In genomic region chr9:86575825-86576488, GRCh38 we compare ENCODE assay signal across 20 cellular contexts.
DNase-seq lines count a peak whose midpoint lies in the region; ATAC-seq and TF ChIP-seq lines count a peak whose summit lies in the region.
"Had no signal": no experiment of that assay in that cellular context is flagged by ENCODE, and none has a peak within 500 bp of the region (broad histone marks: within the 10 kb centered on the region; RNA-seq: fewer than 3 reads in every experiment).

No MANE protein-coding gene starts in this region.

- no peak overlapping the region for H3K23ac ChIP-seq in trophoblast cell (ENCODE audit: low read length)

- peak overlapping the region; percentile 57 for H3K4me3 ChIP-seq in BLaER1
- H3K4me3 ChIP-seq in OCI-LY7 (ENCODE audit: low read depth, low read length, poor library complexity, severe bottlenecking): no peak overlapping the region
- H3K4me3 ChIP-seq in trophoblast cell (ENCODE audit: low read depth, low read length): no peak overlapping the region
- no peak overlapping the region for H3K4me3 ChIP-seq in effector memory CD4-positive, alpha-beta T cell (ENCODE audit: insufficient read depth, low read depth, low read length, poor library complexity, severe bottlenecking)
- H3K4me3 ChIP-seq in smooth muscle cell: no peak overlapping the region
- H3K4me3 ChIP-seq: A549, cardiac muscle cell, HAP-1 had no signal

- H3K36me3 ChIP-seq in BLaER1: no peaks in the 10 kb centered on the region
- H3K36me3 ChIP-seq in OCI-LY7 (ENCODE audit: insufficient read depth, low read length): no peaks in the 10 kb centered on the region
- no peaks in the 10 kb centered on the region for H3K36me3 ChIP-seq in trophoblast cell (ENCODE audit: control insufficient read depth in 1 of 2, insufficient read depth in 2 of 2, low read length in 2 of 2)
- H3K36me3 ChIP-seq in effector memory CD4-positive, alpha-beta T cell (ENCODE audit: control insufficient read depth, insufficient read depth, low read length): no peaks in the 10 kb centered on the region
- no peaks in the 10 kb centered on the region for H3K36me3 ChIP-seq in smooth muscle cell (ENCODE audit: low read depth)
- H3K36me3 ChIP-seq: cardiac muscle cell, HAP-1, neutrophil had no signal

- peaks cover 3% of the 10 kb centered on the region for H3K79me1 ChIP-seq in trophoblast cell (ENCODE audit: low read length)

- H4K91ac ChIP-seq in trophoblast cell (ENCODE audit: low read depth, low read length): peak overlapping the region; percentile 28

- H3K4me1 ChIP-seq in BLaER1 (peaks cover 74% of the 10 kb centered on the region), OCI-LY7 (ENCODE audit: insufficient read depth, low read length, poor library complexity, severe bottlenecking) (peaks cover 7% of the 10 kb centered on the region), trophoblast cell (ENCODE audit: control insufficient read depth in 1 of 2, insufficient read depth in 2 of 2, low read length in 2 of 2) (peaks cover 3 to 4% of the 10 kb centered on the region in 2 experiments), smooth muscle cell (ENCODE audit: low read depth) (no peaks in the 10 kb centered on the region)
- H3K4me1 ChIP-seq in effector memory CD4-positive, alpha-beta T cell (ENCODE audit: control insufficient read depth, insufficient read depth, low read length, poor library complexity, severe bottlenecking): no peaks in the 10 kb centered on the region
- H3K4me1 ChIP-seq: A549, HAP-1 had no signal

- no peaks in the 10 kb centered on the region for H3K27me3 ChIP-seq in BLaER1
- no peaks in the 10 kb centered on the region for H3K27me3 ChIP-seq in trophoblast cell (ENCODE audit: insufficient read depth, low read length)
- H3K27me3 ChIP-seq in effector memory CD4-positive, alpha-beta T cell (replicated peaks; ENCODE audit: control insufficient read depth, insufficient read depth, low read length, poor library complexity, severe bottlenecking): no peaks in the 10 kb centered on the region
- no peaks in the 10 kb centered on the region for H3K27me3 ChIP-seq in smooth muscle cell (ENCODE audit: low read depth)
- H3K27me3 ChIP-seq: cardiac muscle cell, neutrophil had no signal

- H2AK5ac ChIP-seq in trophoblast cell (ENCODE audit: low read length): no peak overlapping the region

- DNase-seq in OCI-LY7 (ENCODE audit: low spot score): peak; percentile 9
- peak; percentile 70 for DNase-seq in Right ventricle myocardium superior
- DNase-seq in trophoblast cell: no peak
- no peak for DNase-seq in GF-D8 (lab: John Stamatoyannopoulos, UW)
- no peak for DNase-seq in effector memory CD4-positive, alpha-beta T cell
- no peak for DNase-seq in smooth muscle cell (lab: John Stamatoyannopoulos, UW; ENCODE audit: unreplicated experiment)
- DNase-seq: activated CD4-positive, CD25-positive, alpha-beta regulatory T cell treated with anti-CD3 and anti-CD28 coated beads, Interleukin-2, amount 50 U/mL, for 72 hours; activated naive CD4-positive, alpha-beta T cell treated with anti-CD3 and anti-CD28 coated beads for 36 hours; activated T-cell treated with anti-CD3 and anti-CD28 coated beads, Interleukin-2, amount 50 U/mL, for 24 hours; amygdala; hippocampal formation; NCI-H1694 treated with DMSO at 0.1 percent for 48 hours; NCI-H748 treated with DMSO at 0.1 percent for 48 hours; stimulated activated CD4-positive, alpha-beta T cell treated with anti-CD3 and anti-CD28 coated beads, Interleukin-15, amount 100 ng/mL, for 24 hours had no signal

- H2BK5ac ChIP-seq in trophoblast cell (ENCODE audit: low read depth, low read length, poor library complexity): no peak overlapping the region

- H3K14ac ChIP-seq in trophoblast cell (ENCODE audit: low read length): no peak overlapping the region

- H3K4me2 ChIP-seq in BLaER1 (peak overlapping the region; percentile 89), OCI-LY7 (ENCODE audit: low read length) (no peak overlapping the region), trophoblast cell (ENCODE audit: low read length) (no peak overlapping the region), smooth muscle cell (no peak overlapping the region)
- H3K4me2 ChIP-seq: A549 had no signal

- no peak overlapping the region for H2BK12ac ChIP-seq in trophoblast cell (ENCODE audit: low read length)

- no peaks in the 10 kb centered on the region for H3F3A ChIP-seq in smooth muscle cell (ENCODE audit: low read depth)

- WGBS in trophoblast cell (ENCODE audit: extremely low coverage, insufficient coverage, insufficient read length): no CpG with 5 or more reads among the region's 9 CpGs
- WGBS in smooth muscle cell (ENCODE audit: low lambda C conversion rate): 94% methylated on average over 9 of the region's 9 CpGs

- CTCF ChIA-PET in OCI-LY7 (lab: Charles Lee; ENCODE audit: unreplicated experiment): no interaction called here

- TF ChIP-seq CTCF in OCI-LY7 (conservative IDR thresholded peaks at IDR 0.05; ENCODE audit: low read length) (no peak), smooth muscle cell (IDR thresholded peaks at IDR 0.05; ENCODE audit: borderline replicate concordance, insufficient read depth, poor library complexity, severe bottlenecking) (no peak)

- peaks cover 36% of the 10 kb centered on the region for H3K9me3 ChIP-seq in BLaER1
- H3K9me3 ChIP-seq in OCI-LY7 (ENCODE audit: low read length): no peaks in the 10 kb centered on the region
- no peaks in the 10 kb centered on the region for H3K9me3 ChIP-seq in trophoblast cell (ENCODE audit: insufficient read depth, low read depth, low read length)
- no peaks in the 10 kb centered on the region for H3K9me3 ChIP-seq in effector memory CD4-positive, alpha-beta T cell (ENCODE audit: control insufficient read depth, low read length)
- H3K9me3 ChIP-seq in smooth muscle cell (replicated peaks; ENCODE audit: low read depth): no peaks in the 10 kb centered on the region
- H3K9me3 ChIP-seq: A549, HAP-1, neutrophil had no signal

- H2BK120ac ChIP-seq in trophoblast cell (ENCODE audit: insufficient read depth, low read length, poor library complexity): no peak overlapping the region

- peak overlapping the region; percentile 73 for H3K9ac ChIP-seq in BLaER1
- H3K9ac ChIP-seq in trophoblast cell (ENCODE audit: low read length): no peak overlapping the region
- no peak overlapping the region for H3K9ac ChIP-seq in smooth muscle cell (ENCODE audit: low read depth)

- peak; percentile 84 for ATAC-seq in Right ventricle myocardium superior (ENCODE audit: poor library complexity)
- no peak for ATAC-seq in GM21529 (IDR thresholded peaks at IDR 0.05; ENCODE audit: unreplicated experiment)
- ATAC-seq: A549 had no signal

- peak overlapping the region; percentile 92 for H3K27ac ChIP-seq in BLaER1
- no peak overlapping the region for H3K27ac ChIP-seq in OCI-LY7 (ENCODE audit: low read depth, low read length, poor library complexity, severe bottlenecking)
- H3K27ac ChIP-seq in trophoblast cell (ENCODE audit: low read depth, low read length): no peak overlapping the region
- no peak overlapping the region for H3K27ac ChIP-seq in effector memory CD4-positive, alpha-beta T cell (ENCODE audit: insufficient read depth, low read length, poor library complexity, severe bottlenecking)
- no peak overlapping the region for H3K27ac ChIP-seq in smooth muscle cell (ENCODE audit: low read depth)
- H3K27ac ChIP-seq: A549, cardiac muscle cell, neutrophil had no signal

- H3K4ac ChIP-seq in trophoblast cell (ENCODE audit: low read depth, low read length): no peak overlapping the region

- H4K20me1 ChIP-seq in BLaER1: no peaks in the 10 kb centered on the region
- H4K20me1 ChIP-seq in OCI-LY7 (ENCODE audit: insufficient read depth, low read length): no peaks in the 10 kb centered on the region
- H4K20me1 ChIP-seq in smooth muscle cell (ENCODE audit: low read depth): no peaks in the 10 kb centered on the region

- H4K8ac ChIP-seq in trophoblast cell (ENCODE audit: low read depth, low read length): no peak overlapping the region

- H2AFZ ChIP-seq in OCI-LY7 (ENCODE audit: low read length) (no peak overlapping the region), trophoblast cell (ENCODE audit: insufficient read depth, low read length, poor library complexity) (no peak overlapping the region), smooth muscle cell (ENCODE audit: low read depth) (no peak overlapping the region)

- intact Hi-C loops in OCI-LY7 (cut with micrococcal nuclease; ENCODE audit: unreplicated experiment): no loop called here
- intact Hi-C loops in Right ventricle myocardium superior (cut with DNase I): no loop called here

- no peak overlapping the region for H4K12ac ChIP-seq in trophoblast cell (ENCODE audit: low read depth, low read length)

- H3K9me2 ChIP-seq in OCI-LY7 (ENCODE audit: insufficient read depth, low read length): no peaks in the 10 kb centered on the region

- H3K18ac ChIP-seq in trophoblast cell (ENCODE audit: low read length): no peak overlapping the region

- H3K79me2 ChIP-seq in OCI-LY7 (ENCODE audit: insufficient read depth, low read depth, low read length) (no peaks in the 10 kb centered on the region), trophoblast cell (ENCODE audit: control insufficient read depth, insufficient read depth, low read length, poor library complexity) (no peaks in the 10 kb centered on the region), smooth muscle cell (ENCODE audit: low read depth) (no peaks in the 10 kb centered on the region)

- POLR2A ChIA-PET in OCI-LY7 (lab: Charles Lee): no interaction called here

- no TSS peak for BruUV-seq in OCI-LY7 (replicated peaks; lab: Mats Ljungman, UMichigan)

Comparison
In these comparisons a context has a peak if more than half of its experiments do, and no peak if none do; other contexts are left out.
1. DNase-seq: peak in OCI-LY7 (single experiment) and Right ventricle myocardium superior (single experiment); none in trophoblast cell (0 of 2), GF-D8 (single experiment), effector memory CD4-positive, alpha-beta T cell (0 of 3) and smooth muscle cell (single experiment).